In genomic region chr2:81007104-81007503, GRCh38 we compare ENCODE assay signal across 30 cellular contexts.
DNase-seq lines count a peak whose midpoint lies in the region; ATAC-seq, FAIRE-seq and TF ChIP-seq lines count a peak whose summit lies in the region.
"Had no signal": no experiment of that assay in that cellular context is flagged by ENCODE, and none has a peak within 500 bp of the region (broad histone marks: within the 10 kb centered on the region; RNA-seq: fewer than 3 reads in every experiment).

No MANE protein-coding gene starts in this region.

- no peaks in the 10 kb centered on the region for H3K27me3 ChIP-seq in Karpas-422 (ENCODE audit: low read length)
- H3K27me3 ChIP-seq in OCI-LY3 (ENCODE audit: low read depth, low read length), result no peaks in the 10 kb centered on the region
- H3K27me3 ChIP-seq: right atrium auricular region, suprapubic skin, upper lobe of right lung had no signal

- H3K79me2 ChIP-seq in Karpas-422 (ENCODE audit: low read length) (no peaks in the 10 kb centered on the region), OCI-LY3 (ENCODE audit: low read length) (no peaks in the 10 kb centered on the region)
- H3K79me2 ChIP-seq: parathyroid adenoma had no signal

- no peaks in the 10 kb centered on the region for H3K4me1 ChIP-seq in Karpas-422 (ENCODE audit: low read length)
- no peaks in the 10 kb centered on the region for H3K4me1 ChIP-seq in OCI-LY3 (ENCODE audit: low read length)
- H3K4me1 ChIP-seq in kidney (ENCODE audit: control insufficient read depth in 1 of 2, insufficient read depth in 1 of 2, low read depth in 1 of 2, low read length in 2 of 2), result no peaks in the 10 kb centered on the region
- H3K4me1 ChIP-seq: parathyroid adenoma, right atrium auricular region, suprapubic skin, upper lobe of right lung had no signal

- H2AFZ ChIP-seq in Karpas-422 (ENCODE audit: low read length) (no peak overlapping the region), OCI-LY3 (ENCODE audit: low read depth, low read length) (no peak overlapping the region)
- H2AFZ ChIP-seq: parathyroid adenoma had no signal

- peak; percentile 17 for FAIRE-seq in kidney (lab: Jason Lieb, UNC)
- FAIRE-seq: GM12891 had no signal

- H3K36me3 ChIP-seq in Karpas-422 (ENCODE audit: insufficient read depth, low read length), result no peaks in the 10 kb centered on the region
- H3K36me3 ChIP-seq in OCI-LY3 (replicated peaks; ENCODE audit: low read depth, low read length), result no peaks in the 10 kb centered on the region
- H3K36me3 ChIP-seq in kidney (ENCODE audit: control insufficient read depth in 1 of 2, insufficient read depth in 2 of 2, low read length in 2 of 2), result no peaks in the 10 kb centered on the region
- H3K36me3 ChIP-seq: right atrium auricular region, suprapubic skin, upper lobe of right lung had no signal

- H3K9me3 ChIP-seq in Karpas-422 (ENCODE audit: low read length), result peaks cover 57% of the 10 kb centered on the region
- H3K9me3 ChIP-seq in OCI-LY3 (ENCODE audit: insufficient read depth, low read length), result 0 out of 2 replicates have a peak, but pooled peaks cover 4% of the 10 kb centered on the region
- H3K9me3 ChIP-seq in kidney (ENCODE audit: control insufficient read depth in 1 of 2, low read length in 2 of 2), result no peaks in the 10 kb centered on the region
- H3K9me3 ChIP-seq: upper lobe of right lung had no signal

- H3K27ac ChIP-seq in Karpas-422 (ENCODE audit: low read length) (no peak overlapping the region), OCI-LY3 (ENCODE audit: low read length) (no peak overlapping the region), kidney (ENCODE audit: low read depth in 2 of 2, low read length in 2 of 2) (no peak overlapping the region)
- H3K27ac ChIP-seq: 22Rv1, parathyroid adenoma, right atrium auricular region, suprapubic skin, upper lobe of right lung had no signal

- DNase-seq in DMS 273 (lab: John Stamatoyannopoulos, UW; ENCODE audit: unreplicated experiment) (peak; percentile 1), DMS 273 treated with DMSO at 0.1 percent for 48 hours (lab: John Stamatoyannopoulos, UW) (no peak), Karpas-422 (peak; percentile 54), kidney (no peak), dedifferentiated amniotic fluid mesenchymal stem cell (ENCODE audit: extremely low spot score) (no peak), HK-2 (ENCODE audit: unreplicated experiment) (no peak)
- DNase-seq: activated CD4-positive, alpha-beta memory T cell treated with anti-CD3 and anti-CD28 coated beads, Interleukin-2, amount 10 ng/mL, durations not matched to agents 7 days and 5 days; activated CD8-positive, alpha-beta memory T cell treated with anti-CD3 and anti-CD28 coated beads, Interleukin-2, amount 50 U/mL, for 4 hours; activated naive CD4-positive, alpha-beta T cell treated with Interleukin-2 at 50 U/mL for 16 hours; CD4-positive, CD25-positive, alpha-beta regulatory T cell; glutamatergic neuron; IMR-90; mesenchymal stem cell; NCI-H1105 treated with DMSO at 0.1 percent for 48 hours; NCI-H1930; NCI-H2227 treated with DMSO at 0.1 percent for 48 hours; NCI-H69; Right ventricle myocardium superior; stimulated activated naive CD4-positive, alpha-beta T cell treated with Interleukin-2 at 50 U/mL for 16 hours; upper lobe of right lung had no signal

- no peaks in the 10 kb centered on the region for H4K20me1 ChIP-seq in Karpas-422 (ENCODE audit: insufficient read depth, low read depth, low read length)
- H4K20me1 ChIP-seq in OCI-LY3 (ENCODE audit: insufficient read depth, low read length), result no peaks in the 10 kb centered on the region

- intact Hi-C loops in kidney (cut with DNase I), result no loop called here

- no peaks in the 10 kb centered on the region for H3K9me2 ChIP-seq in Karpas-422 (replicated peaks; ENCODE audit: insufficient read depth, low read length)

- H3K4me2 ChIP-seq in Karpas-422 (ENCODE audit: low read depth, low read length, poor library complexity, severe bottlenecking), result no peak overlapping the region
- no peak overlapping the region for H3K4me2 ChIP-seq in OCI-LY3 (ENCODE audit: low read length)
- H3K4me2 ChIP-seq: smooth muscle cell had no signal

- no peak overlapping the region for H3K4me3 ChIP-seq in Karpas-422 (ENCODE audit: low read length)
- no peak overlapping the region for H3K4me3 ChIP-seq in OCI-LY3 (ENCODE audit: low read length)
- H3K4me3 ChIP-seq in kidney (ENCODE audit: low read length in 2 of 2), result no peak overlapping the region
- H3K4me3 ChIP-seq: right atrium auricular region, smooth muscle cell, suprapubic skin, upper lobe of right lung had no signal

- H3K9ac ChIP-seq in Karpas-422 (ENCODE audit: low read length) (no peak overlapping the region), OCI-LY3 (ENCODE audit: low read length) (no peak overlapping the region), kidney (ENCODE audit: low read length in 2 of 2) (no peak overlapping the region)
- H3K9ac ChIP-seq: parathyroid adenoma had no signal

- ATAC-seq in HG03432 (IDR thresholded peaks at IDR 0.05; ENCODE audit: unreplicated experiment), result no peak
- ATAC-seq: esophagus mucosa, left lobe of liver, upper lobe of right lung had no signal

- TF ChIP-seq CTCF in OCI-LY3 (IDR thresholded peaks at IDR 0.05; ENCODE audit: low read depth, low read length) (peak; percentile 38), kidney (IDR thresholded peaks at IDR 0.05; ENCODE audit: borderline replicate concordance, extremely low read depth, insufficient read depth) (no peak)

Comparison
In these comparisons a context has a peak if more than half of its experiments do, and no peak if none do; other contexts are left out.
1. DNase-seq: peak in DMS 273 (single experiment) and Karpas-422 (single experiment); none in DMS 273 treated with DMSO at 0.1 percent for 48 hours (single experiment), kidney (single experiment), dedifferentiated amniotic fluid mesenchymal stem cell (single experiment) and HK-2 (single experiment).